Comparison of ENCODE assay signal across 1 cellular context in genomic region chr9:129333961-129334743, GRCh38.
TF ChIP-seq lines count a peak whose summit lies in the region.

No MANE protein-coding gene starts in this region.

TF ChIP-seq in HepG2, 621 proteins besides CTCF, POLR2A, EP300 and RAD21 (continued from another document and continues in another):
- TF ChIP-seq, protein P1, sequence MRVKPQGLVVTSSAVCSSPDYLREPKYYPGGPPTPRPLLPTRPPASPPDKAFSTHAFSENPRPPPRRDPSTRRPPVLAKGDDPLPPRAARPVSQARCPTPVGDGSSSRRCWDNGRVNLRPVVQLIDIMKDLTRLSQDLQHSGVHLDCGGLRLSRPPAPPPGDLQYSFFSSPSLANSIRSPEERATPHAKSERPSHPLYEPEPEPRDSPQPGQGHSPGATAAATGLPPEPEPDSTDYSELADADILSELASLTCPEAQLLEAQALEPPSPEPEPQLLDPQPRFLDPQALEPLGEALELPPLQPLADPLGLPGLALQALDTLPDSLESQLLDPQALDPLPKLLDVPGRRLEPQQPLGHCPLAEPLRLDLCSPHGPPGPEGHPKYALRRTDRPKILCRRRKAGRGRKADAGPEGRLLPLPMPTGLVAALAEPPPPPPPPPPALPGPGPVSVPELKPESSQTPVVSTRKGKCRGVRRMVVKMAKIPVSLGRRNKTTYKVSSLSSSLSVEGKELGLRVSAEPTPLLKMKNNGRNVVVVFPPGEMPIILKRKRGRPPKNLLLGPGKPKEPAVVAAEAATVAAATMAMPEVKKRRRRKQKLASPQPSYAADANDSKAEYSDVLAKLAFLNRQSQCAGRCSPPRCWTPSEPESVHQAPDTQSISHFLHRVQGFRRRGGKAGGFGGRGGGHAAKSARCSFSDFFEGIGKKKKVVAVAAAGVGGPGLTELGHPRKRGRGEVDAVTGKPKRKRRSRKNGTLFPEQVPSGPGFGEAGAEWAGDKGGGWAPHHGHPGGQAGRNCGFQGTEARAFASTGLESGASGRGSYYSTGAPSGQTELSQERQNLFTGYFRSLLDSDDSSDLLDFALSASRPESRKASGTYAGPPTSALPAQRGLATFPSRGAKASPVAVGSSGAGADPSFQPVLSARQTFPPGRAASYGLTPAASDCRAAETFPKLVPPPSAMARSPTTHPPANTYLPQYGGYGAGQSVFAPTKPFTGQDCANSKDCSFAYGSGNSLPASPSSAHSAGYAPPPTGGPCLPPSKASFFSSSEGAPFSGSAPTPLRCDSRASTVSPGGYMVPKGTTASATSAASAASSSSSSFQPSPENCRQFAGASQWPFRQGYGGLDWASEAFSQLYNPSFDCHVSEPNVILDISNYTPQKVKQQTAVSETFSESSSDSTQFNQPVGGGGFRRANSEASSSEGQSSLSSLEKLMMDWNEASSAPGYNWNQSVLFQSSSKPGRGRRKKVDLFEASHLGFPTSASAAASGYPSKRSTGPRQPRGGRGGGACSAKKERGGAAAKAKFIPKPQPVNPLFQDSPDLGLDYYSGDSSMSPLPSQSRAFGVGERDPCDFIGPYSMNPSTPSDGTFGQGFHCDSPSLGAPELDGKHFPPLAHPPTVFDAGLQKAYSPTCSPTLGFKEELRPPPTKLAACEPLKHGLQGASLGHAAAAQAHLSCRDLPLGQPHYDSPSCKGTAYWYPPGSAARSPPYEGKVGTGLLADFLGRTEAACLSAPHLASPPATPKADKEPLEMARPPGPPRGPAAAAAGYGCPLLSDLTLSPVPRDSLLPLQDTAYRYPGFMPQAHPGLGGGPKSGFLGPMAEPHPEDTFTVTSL (CRISPR knock-in tag; IDR thresholded peaks at IDR 0.05; ENCODE audit: borderline replicate concordance) = peak; percentile 87
- TF ChIP-seq, protein P2, sequence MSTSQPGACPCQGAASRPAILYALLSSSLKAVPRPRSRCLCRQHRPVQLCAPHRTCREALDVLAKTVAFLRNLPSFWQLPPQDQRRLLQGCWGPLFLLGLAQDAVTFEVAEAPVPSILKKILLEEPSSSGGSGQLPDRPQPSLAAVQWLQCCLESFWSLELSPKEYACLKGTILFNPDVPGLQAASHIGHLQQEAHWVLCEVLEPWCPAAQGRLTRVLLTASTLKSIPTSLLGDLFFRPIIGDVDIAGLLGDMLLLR (CRISPR knock-in tag; IDR thresholded peaks at IDR 0.05) = peak; percentile 94
- TF ChIP-seq ZNF563 (CRISPR knock-in tag; IDR thresholded peaks at IDR 0.05) (peak; percentile 83), HNF4A (CRISPR knock-in tag; IDR thresholded peaks at IDR 0.05) (peak; percentile 55), KMT2B (CRISPR knock-in tag; IDR thresholded peaks at IDR 0.05) (peak; percentile 67; the same call in 1 of the 2 replicates), ZNF704 (CRISPR knock-in tag; IDR thresholded peaks at IDR 0.05; ENCODE audit: borderline replicate concordance) (no peak), ZBTB4 (CRISPR knock-in tag; IDR thresholded peaks at IDR 0.05; ENCODE audit: borderline replicate concordance) (no peak), CREBL2 (CRISPR knock-in tag; IDR thresholded peaks at IDR 0.05; ENCODE audit: borderline replicate concordance) (no peak), SRSF1 (optimal IDR thresholded peaks at IDR 0.05; ENCODE audit: low read depth, low read length) (peak; percentile 57), ZNF660 (CRISPR knock-in tag; IDR thresholded peaks at IDR 0.05; ENCODE audit: borderline replicate concordance, low read depth) (no peak), KAT7 (CRISPR knock-in tag; IDR thresholded peaks at IDR 0.05; ENCODE audit: borderline replicate concordance) (peak; percentile 74; the same call in 1 of the 2 replicates), SMAD1 (CRISPR knock-in tag; IDR thresholded peaks at IDR 0.05; ENCODE audit: borderline replicate concordance, low read depth) (peak; percentile 59; the same call in 1 of the 2 replicates), MED1 (CRISPR knock-in tag; IDR thresholded peaks at IDR 0.05) (peak; percentile 98), ZNF616 (CRISPR knock-in tag; IDR thresholded peaks at IDR 0.05; ENCODE audit: low read depth) (0 out of 2 replicates have a peak, but pooled peaks have one; percentile 68), REXO4 (CRISPR knock-in tag; IDR thresholded peaks at IDR 0.05; ENCODE audit: borderline replicate concordance) (no peak), FIP1L1 (IDR thresholded peaks at IDR 0.05; ENCODE audit: borderline replicate concordance, insufficient read depth, low read depth, low read length) (0 out of 2 replicates have a peak, but pooled peaks have one; percentile 80), NCOR1 (IDR thresholded peaks at IDR 0.05; ENCODE audit: borderline replicate concordance, low read length) (peak; percentile 40; the same call in 1 of the 2 replicates), ZFP37 (CRISPR knock-in tag; IDR thresholded peaks at IDR 0.05; ENCODE audit: borderline replicate concordance) (no peak), ZNF572 (CRISPR knock-in tag; IDR thresholded peaks at IDR 0.05) (peak; percentile 61; the same call in 1 of the 2 replicates), ZBTB3 (CRISPR knock-in tag; IDR thresholded peaks at IDR 0.05; ENCODE audit: borderline replicate concordance, low read depth) (peak; percentile 83; the same call in 1 of the 2 replicates), MYNN (CRISPR knock-in tag; IDR thresholded peaks at IDR 0.05; ENCODE audit: low read depth) (peak; percentile 34; the same call in 1 of the 2 replicates), THAP11 (CRISPR knock-in tag; IDR thresholded peaks at IDR 0.05) (peak; percentile 87), ZNF484 (CRISPR knock-in tag; IDR thresholded peaks at IDR 0.05; ENCODE audit: borderline replicate concordance, low read depth) (no peak), PAX8 (CRISPR knock-in tag; IDR thresholded peaks at IDR 0.05; ENCODE audit: borderline replicate concordance) (no peak), ZC3H13 (CRISPR knock-in tag; IDR thresholded peaks at IDR 0.05) (peak; percentile 92; the same call in 1 of the 2 replicates), EEA1 (CRISPR knock-in tag; IDR thresholded peaks at IDR 0.05; ENCODE audit: borderline replicate concordance) (no peak), TFE3 (CRISPR knock-in tag; IDR thresholded peaks at IDR 0.05) (peak; percentile 96), ZNF678 (CRISPR knock-in tag; IDR thresholded peaks at IDR 0.05) (0 out of 2 replicates have a peak, but pooled peaks have one; percentile 64), ZNF280D (CRISPR knock-in tag; IDR thresholded peaks at IDR 0.05) (peak; percentile 53; the same call in 1 of the 2 replicates), ZNF34 (CRISPR knock-in tag; IDR thresholded peaks at IDR 0.05; ENCODE audit: borderline replicate concordance) (peak; percentile 61; the same call in 1 of the 2 replicates), ZNF276 (CRISPR knock-in tag; IDR thresholded peaks at IDR 0.05; ENCODE audit: low read depth) (peak; percentile 60), SATB2 (CRISPR knock-in tag; IDR thresholded peaks at IDR 0.05) (peak; percentile 81; the same call in 1 of the 2 replicates), ZNF546 (CRISPR knock-in tag; conservative IDR thresholded peaks at IDR 0.05) (0 out of 2 replicates have a peak, but pooled peaks have one; percentile 40), ZFP62 (CRISPR knock-in tag; IDR thresholded peaks at IDR 0.05) (no peak), ZNF777 (CRISPR knock-in tag; IDR thresholded peaks at IDR 0.05) (no peak)
- TF ChIP-seq, protein P3, sequence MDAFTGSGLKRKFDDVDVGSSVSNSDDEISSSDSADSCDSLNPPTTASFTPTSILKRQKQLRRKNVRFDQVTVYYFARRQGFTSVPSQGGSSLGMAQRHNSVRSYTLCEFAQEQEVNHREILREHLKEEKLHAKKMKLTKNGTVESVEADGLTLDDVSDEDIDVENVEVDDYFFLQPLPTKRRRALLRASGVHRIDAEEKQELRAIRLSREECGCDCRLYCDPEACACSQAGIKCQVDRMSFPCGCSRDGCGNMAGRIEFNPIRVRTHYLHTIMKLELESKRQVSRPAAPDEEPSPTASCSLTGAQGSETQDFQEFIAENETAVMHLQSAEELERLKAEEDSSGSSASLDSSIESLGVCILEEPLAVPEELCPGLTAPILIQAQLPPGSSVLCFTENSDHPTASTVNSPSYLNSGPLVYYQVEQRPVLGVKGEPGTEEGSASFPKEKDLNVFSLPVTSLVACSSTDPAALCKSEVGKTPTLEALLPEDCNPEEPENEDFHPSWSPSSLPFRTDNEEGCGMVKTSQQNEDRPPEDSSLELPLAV (CRISPR knock-in tag; conservative IDR thresholded peaks at IDR 0.05; ENCODE audit: low read depth) = no peak
- TF ChIP-seq, protein P4, sequence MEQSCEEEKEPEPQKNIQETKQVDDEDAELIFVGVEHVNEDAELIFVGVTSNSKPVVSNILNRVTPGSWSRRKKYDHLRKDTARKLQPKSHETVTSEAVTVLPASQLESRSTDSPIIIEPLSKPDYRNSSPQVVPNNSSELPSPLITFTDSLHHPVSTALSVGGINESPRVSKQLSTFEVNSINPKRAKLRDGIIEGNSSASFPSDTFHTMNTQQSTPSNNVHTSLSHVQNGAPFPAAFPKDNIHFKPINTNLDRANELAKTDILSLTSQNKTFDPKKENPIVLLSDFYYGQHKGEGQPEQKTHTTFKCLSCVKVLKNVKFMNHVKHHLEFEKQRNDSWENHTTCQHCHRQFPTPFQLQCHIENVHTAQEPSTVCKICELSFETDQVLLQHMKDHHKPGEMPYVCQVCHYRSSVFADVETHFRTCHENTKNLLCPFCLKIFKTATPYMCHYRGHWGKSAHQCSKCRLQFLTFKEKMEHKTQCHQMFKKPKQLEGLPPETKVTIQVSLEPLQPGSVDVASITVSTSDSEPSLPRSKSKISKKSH (CRISPR knock-in tag; IDR thresholded peaks at IDR 0.05; ENCODE audit: borderline replicate concordance) = 0 out of 2 replicates have a peak, but pooled peaks have one; percentile 17
